Comparison of ENCODE assay signal across 11 cellular contexts in genomic region chr5:95915999-95916686, GRCh38. TPM values are rescaled to one million over a fixed set of nuclear protein-coding genes. Genes with fewer than 3 reads are reported as not detected.
DNase-seq lines count a peak whose midpoint lies in the region; ATAC-seq and TF ChIP-seq lines count a peak whose summit lies in the region.
"Had no signal": no experiment of that assay in that cellular context is flagged by ENCODE, and none has a peak within 500 bp of the region (broad histone marks: within the 10 kb centered on the region; RNA-seq: fewer than 3 reads in every experiment).

No MANE protein-coding gene starts in this region.

- H3K4me1 ChIP-seq in sigmoid colon: no peaks in the 10 kb centered on the region
- H3K4me1 ChIP-seq: parathyroid adenoma had no signal

- no peaks in the 10 kb centered on the region for H3K9me3 ChIP-seq in sigmoid colon
- H3K9me3 ChIP-seq: thyroid gland had no signal

- TF ChIP-seq EP300 in sigmoid colon (IDR thresholded peaks at IDR 0.05): no peak

- no peak for TF ChIP-seq POLR2A in sigmoid colon (IDR thresholded peaks at IDR 0.05)

- TF ChIP-seq CTCF in sigmoid colon (IDR thresholded peaks at IDR 0.05): no peak

- no peaks in the 10 kb centered on the region for H3K36me3 ChIP-seq in sigmoid colon
- H3K36me3 ChIP-seq: thyroid gland had no signal

- peak overlapping the region; percentile 42 to 79 (median 72) for H3K27ac Mint-ChIP-seq in immature natural killer cell

- peak overlapping the region; percentile 6 to 51 (median 35) for H3K4me3 Mint-ChIP-seq in immature natural killer cell

- no peak overlapping the region for H3K4me3 ChIP-seq in sigmoid colon
- H3K4me3 ChIP-seq: thyroid gland had no signal

- peak; percentile 44 for ATAC-seq in GM18499 (IDR thresholded peaks at IDR 0.05; ENCODE audit: insufficient read depth, unreplicated experiment)
- ATAC-seq in GM21447 (IDR thresholded peaks at IDR 0.05; ENCODE audit: unreplicated experiment): peak; percentile 84
- peak; percentile 86 for ATAC-seq in HG03378 (IDR thresholded peaks at IDR 0.05; ENCODE audit: unreplicated experiment)

- 62 to 78% methylated on average over 3 of the region's 3 CpGs for WGBS in sigmoid colon, 2 donors

- peaks cover 16 to 26% of the 10 kb centered on the region in 2 donors for H3K4me1 Mint-ChIP-seq in immature natural killer cell

- intact Hi-C loops in sigmoid colon (cut with DNase I): no loop called here

- no peaks in the 10 kb centered on the region for H3K9me3 Mint-ChIP-seq in immature natural killer cell

- no peaks in the 10 kb centered on the region for H3K27me3 ChIP-seq in sigmoid colon
- H3K27me3 ChIP-seq: thyroid gland had no signal

- H3K27ac ChIP-seq in sigmoid colon: no peak overlapping the region
- H3K27ac ChIP-seq: parathyroid adenoma had no signal

- DNase-seq in immature natural killer cell: peak; percentile 30 to 38 (median 35)
- DNase-seq in sigmoid colon: no peak
- DNase-seq in stimulated activated CD4-positive, alpha-beta T cell treated with anti-CD3 and anti-CD28 coated beads, Interleukin-1b, Interleukin-23, amount 100 ng/mL, for 48 hours: no peak
- no peak for DNase-seq in H4 (ENCODE audit: low spot score)
- no peak for DNase-seq in NCI-H510A treated with DMSO at 0.1 percent for 48 hours (lab: John Stamatoyannopoulos, UW)
- DNase-seq: NCI-H226, thyroid gland had no signal

- peaks cover 3 to 13% (median 6%) of the 10 kb centered on the region in 3 donors for H3K36me3 Mint-ChIP-seq in immature natural killer cell

- peaks cover 0 to 4% (median 3%) of the 10 kb centered on the region in 3 donors for H3K27me3 Mint-ChIP-seq in immature natural killer cell (ENCODE audit: low read depth in 3 of 3)

RNA-seq across cellular contexts. Expression of gene ELL2, which starts 45.5 kb away (rescaled TPM):
- polyA plus RNA-seq in immature natural killer cell (1 to 10 TPM; 2.7 to 5.4 (median 5.2) TPM), sigmoid colon (10 to 100 TPM in 2 of 3 donors, 1 to 10 TPM in 1; 6.7 to 17.8 (median 10.2) TPM)
- total RNA-seq in sigmoid colon: 10 to 100 TPM; 26.6 to 35.3 (median 29.8) TPM
- total RNA-seq in H4 (2014; rRNA removed; shearing (Covaris generic)): 11.2 and 15.2 TPM in 2 replicates

Comparison
In these comparisons a context has a peak if more than half of its experiments do, and no peak if none do; other contexts are left out.
1. DNase-seq: peak in immature natural killer cell (3 of 3); none in sigmoid colon (single experiment), stimulated activated CD4-positive, alpha-beta T cell treated with anti-CD3 and anti-CD28 coated beads, Interleukin-1b, Interleukin-23, amount 100 ng/mL, for 48 hours (single experiment), H4 (single experiment) and NCI-H510A treated with DMSO at 0.1 percent for 48 hours (single experiment).
2. Peak in every context shown above with its lines, with median percentiles within 50 percentile points of each other: ATAC-seq.